9 cellular contexts compared by ENCODE assay signal in the genomic region with DNA sequence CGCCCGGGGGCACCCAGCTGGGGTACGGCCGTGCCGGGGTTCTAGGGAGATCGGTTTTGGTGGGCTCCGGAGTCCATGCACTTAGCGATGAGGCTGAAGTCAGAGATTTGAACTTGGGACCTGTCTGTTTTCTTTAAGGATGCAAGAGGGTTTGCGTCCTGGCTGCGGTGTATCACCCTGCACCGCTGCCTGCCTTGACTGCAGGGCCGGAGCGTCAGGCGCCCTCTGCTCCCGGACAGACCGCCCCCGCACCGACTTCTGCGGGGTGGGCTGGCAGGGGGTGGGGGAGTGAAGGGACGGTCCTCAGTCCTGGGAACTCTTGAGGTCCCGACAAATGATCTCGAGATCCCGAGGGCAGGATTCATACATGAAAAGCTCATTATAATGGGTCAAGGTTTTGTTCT. TPM values are rescaled to one million over a fixed set of nuclear protein-coding genes. Genes with fewer than 3 reads are reported as not detected.
DNase-seq lines count a peak whose midpoint lies in the region; ATAC-seq lines count a peak whose summit lies in the region.
"Had no signal": no experiment of that assay in that cellular context is flagged by ENCODE, and none has a peak within 500 bp of the region (broad histone marks: within the 10 kb centered on the region; RNA-seq: fewer than 3 reads in every experiment).

No MANE protein-coding gene starts in this region.

- peak overlapping the region; percentile 88 for H3K27ac Mint-ChIP-seq in dendritic cell treated with granulocyte-macrophage colony-stimulating factor and Interleukin-4, amounts not matched to agents 40 ng/mL and 50 ng/mL, for 4 days

- peaks cover 3% of the 10 kb centered on the region for H3K4me1 ChIP-seq in muscle layer of colon (ENCODE audit: insufficient read depth, low read length)

- H3K27me3 ChIP-seq in muscle layer of colon (ENCODE audit: control insufficient read depth in 1 of 2, insufficient read depth in 2 of 2, low read length in 2 of 2) = no peaks in the 10 kb centered on the region

- H3K9ac ChIP-seq in muscle layer of colon (ENCODE audit: low read length) = peak overlapping the region; percentile 44

- ATAC-seq in GM21737 (IDR thresholded peaks at IDR 0.05; ENCODE audit: unreplicated experiment) (peak; percentile 4), HG02970 (IDR thresholded peaks at IDR 0.05; ENCODE audit: low FRiP score, unreplicated experiment) (no peak)

- no peaks in the 10 kb centered on the region for H3K9me3 ChIP-seq in muscle layer of colon (ENCODE audit: low read length)

- H3K36me3 ChIP-seq in muscle layer of colon (ENCODE audit: insufficient read depth, low read length) = peaks cover 15% of the 10 kb centered on the region

- intact Hi-C loops in dendritic cell treated with granulocyte-macrophage colony-stimulating factor and Interleukin-4, amounts not matched to agents 40 ng/mL and 50 ng/mL, for 4 days (cut with micrococcal nuclease) = loop anchor here (5.0 kb wide), 1 partner anchor 46 kb away; the partner anchor contains the start of gene RRAD

- DNase-seq in NCI-H69 (lab: John Stamatoyannopoulos, UW) = peak; percentile 28
- no peak for DNase-seq in activated effector memory CD4-positive, alpha-beta T cell treated with Interleukin-2 at 50 U/mL for 16 hours
- no peak for DNase-seq in A172 (ENCODE audit: low spot score)
- no peak for DNase-seq in epidermal melanocyte (ENCODE audit: insufficient read length, low spot score)

- peaks cover 5% of the 10 kb centered on the region for H3K9me3 Mint-ChIP-seq in dendritic cell treated with granulocyte-macrophage colony-stimulating factor and Interleukin-4, amounts not matched to agents 40 ng/mL and 50 ng/mL, for 4 days

- peaks cover 29% of the 10 kb centered on the region for H3K36me3 Mint-ChIP-seq in dendritic cell treated with granulocyte-macrophage colony-stimulating factor and Interleukin-4, amounts not matched to agents 40 ng/mL and 50 ng/mL, for 4 days (ENCODE audit: low read depth)

- H3K27ac ChIP-seq in muscle layer of colon (ENCODE audit: low read depth, low read length) = peak overlapping the region; percentile 63

- H3K4me3 ChIP-seq in muscle layer of colon (ENCODE audit: low read depth in 1 of 2, low read length in 2 of 2) = peak overlapping the region; percentile 78 to 93

- peak overlapping the region; percentile 91 for H3K4me3 Mint-ChIP-seq in dendritic cell treated with granulocyte-macrophage colony-stimulating factor and Interleukin-4, amounts not matched to agents 40 ng/mL and 50 ng/mL, for 4 days

- H3K4me1 Mint-ChIP-seq in dendritic cell treated with granulocyte-macrophage colony-stimulating factor and Interleukin-4, amounts not matched to agents 40 ng/mL and 50 ng/mL, for 4 days (ENCODE audit: low read depth) = peaks cover 51% of the 10 kb centered on the region

- H3K27me3 Mint-ChIP-seq in dendritic cell treated with granulocyte-macrophage colony-stimulating factor and Interleukin-4, amounts not matched to agents 40 ng/mL and 50 ng/mL, for 4 days = peaks cover 25% of the 10 kb centered on the region

RNA-seq across cellular contexts. Expression of gene PDP2, which starts 0.7 kb away (rescaled TPM):
- 11.8 and 16.7 TPM in 2 replicates for total RNA-seq in A172 (2014; rRNA removed; shearing (Covaris generic))

RNA-seq across cellular contexts. Expression of gene CA7, which starts 36.8 kb away (rescaled TPM):
- total RNA-seq in A172 (2014; rRNA removed; shearing (Covaris generic)) = not detected in 2 replicates
- total RNA-seq: activated CD8-positive, alpha-beta memory T cell treated with anti-CD3 and anti-CD28 coated beads for 36 hours had no signal

RNA-seq across cellular contexts. Expression of gene CDH16, which starts 37.7 kb away (rescaled TPM):
- total RNA-seq in A172 (2014; rRNA removed; shearing (Covaris generic)) = not detected in 2 replicates
- total RNA-seq: activated CD8-positive, alpha-beta memory T cell treated with anti-CD3 and anti-CD28 coated beads for 36 hours had no signal

RNA-seq across cellular contexts. Expression of gene RRAD, which starts 44.3 kb away (rescaled TPM):
- total RNA-seq in A172 (2014; rRNA removed; shearing (Covaris generic)) = 1.0 and 2.8 TPM in 2 replicates

RNA-seq across cellular contexts. Expression of gene NAE1, which starts 50.2 kb away (rescaled TPM):
- total RNA-seq in A172 (2014; rRNA removed; shearing (Covaris generic)) = 103 and 137 TPM in 2 replicates
